Comparison of ENCODE assay signal across 38 cellular contexts in genomic region chr2:96661324-96661723, GRCh38. TPM values are rescaled to one million over a fixed set of nuclear protein-coding genes. Genes with fewer than 3 reads are reported as not detected.
"Had no signal": no experiment of that assay in that cellular context is flagged by ENCODE, and none has a peak within 500 bp of the region (broad histone marks: within the 10 kb centered on the region; RNA-seq: fewer than 3 reads in every experiment).

No MANE protein-coding gene starts in this region.

- ATAC-seq: activated CD8-positive, alpha-beta memory T cell treated with anti-CD3 and anti-CD28 coated beads, Interleukin-2, amount 10 ng/mL, durations not matched to agents 7 days and 5 days; Panc1 had no signal

- H3K27ac Mint-ChIP-seq: activated CD4-positive, alpha-beta memory T cell treated with anti-CD3 and anti-CD28 coated beads, Interleukin-2, amount 10 ng/mL, durations not matched to agents 7 days and 5 days; activated CD8-positive, alpha-beta memory T cell treated with anti-CD3 and anti-CD28 coated beads, Interleukin-2, amount 10 ng/mL, durations not matched to agents 7 days and 5 days; activated naive CD4-positive, alpha-beta T cell treated with anti-CD3 and anti-CD28 coated beads, Interleukin-2, amount 10 ng/mL, durations not matched to agents 7 days and 5 days; activated naive CD8-positive, alpha-beta T cell treated with anti-CD3 and anti-CD28 coated beads for 36 hours had no signal

- H3K27me3 ChIP-seq: brain microvascular endothelial cell, cardiac muscle cell, MG63, SJCRH30 had no signal

- H3K36me3 ChIP-seq: brain microvascular endothelial cell, cardiac muscle cell, MG63, SJCRH30, WERI-Rb-1 had no signal

- H3K9me3 Mint-ChIP-seq: activated CD4-positive, alpha-beta memory T cell treated with anti-CD3 and anti-CD28 coated beads, Interleukin-2, amount 10 ng/mL, durations not matched to agents 7 days and 5 days; activated naive CD4-positive, alpha-beta T cell treated with anti-CD3 and anti-CD28 coated beads, Interleukin-2, amount 10 ng/mL, durations not matched to agents 7 days and 5 days; activated naive CD8-positive, alpha-beta T cell treated with anti-CD3 and anti-CD28 coated beads for 36 hours had no signal

- H3K4me3 ChIP-seq: cardiac muscle cell, MG63, SJCRH30, SK-N-MC had no signal

- H3K27me3 Mint-ChIP-seq: activated naive CD8-positive, alpha-beta T cell treated with anti-CD3 and anti-CD28 coated beads for 36 hours had no signal

- DNase-seq: activated CD4-positive, alpha-beta memory T cell treated with anti-CD3 and anti-CD28 coated beads, Interleukin-2, amount 10 ng/mL, durations not matched to agents 7 days and 5 days; activated CD4-positive, alpha-beta T cell treated with anti-CD3 and anti-CD28 coated beads for 1 hour; activated CD4-positive, alpha-beta T cell treated with anti-CD3 and anti-CD28 coated beads for 48 hours; activated CD4-positive, CD25-positive, alpha-beta regulatory T cell; activated CD8-positive, alpha-beta memory T cell treated with anti-CD3 and anti-CD28 coated beads for 24 hours; activated CD8-positive, alpha-beta memory T cell treated with anti-CD3 and anti-CD28 coated beads, Interleukin-2, amount 10 ng/mL, durations not matched to agents 7 days and 5 days; activated CD8-positive, alpha-beta memory T cell treated with anti-CD3 and anti-CD28 coated beads, Interleukin-2, amount 50 U/mL, for 48 hours; activated effector memory CD4-positive, alpha-beta T cell treated with Interleukin-2 at 50 U/mL for 16 hours; activated naive CD4-positive, alpha-beta T cell treated with anti-CD3 and anti-CD28 coated beads, Interleukin-2, amount 10 ng/mL, durations not matched to agents 7 days and 5 days; activated naive CD8-positive, alpha-beta T cell treated with anti-CD3 and anti-CD28 coated beads for 36 hours; activated T-cell treated with anti-CD3 and anti-CD28 coated beads, Interleukin-2, amount 50 U/mL, for 48 hours; amniotic stem cell; aorta; brain microvascular endothelial cell; Kasumi-1; KG1; MG63; NCI-H1048; NCI-H1105 treated with DMSO at 0.1 percent for 48 hours; NCI-H1436; NCI-H1694; NCI-H1930; NCI-H2081 treated with DMSO at 0.1 percent for 48 hours; NCI-H226; NCI-H446 treated with DMSO at 0.1 percent for 48 hours; NCI-H524; NCI-H69; NCI-H82; SHP77; SJCRH30; T1000; WERI-Rb-1 had no signal

- H3K36me3 Mint-ChIP-seq: activated CD8-positive, alpha-beta memory T cell treated with anti-CD3 and anti-CD28 coated beads, Interleukin-2, amount 10 ng/mL, durations not matched to agents 7 days and 5 days; activated naive CD4-positive, alpha-beta T cell treated with anti-CD3 and anti-CD28 coated beads, Interleukin-2, amount 10 ng/mL, durations not matched to agents 7 days and 5 days; activated naive CD8-positive, alpha-beta T cell treated with anti-CD3 and anti-CD28 coated beads for 36 hours had no signal

- H3K4me1 Mint-ChIP-seq: activated CD4-positive, alpha-beta memory T cell treated with anti-CD3 and anti-CD28 coated beads, Interleukin-2, amount 10 ng/mL, durations not matched to agents 7 days and 5 days; activated CD8-positive, alpha-beta memory T cell treated with anti-CD3 and anti-CD28 coated beads, Interleukin-2, amount 10 ng/mL, durations not matched to agents 7 days and 5 days; activated naive CD4-positive, alpha-beta T cell treated with anti-CD3 and anti-CD28 coated beads, Interleukin-2, amount 10 ng/mL, durations not matched to agents 7 days and 5 days; activated naive CD8-positive, alpha-beta T cell treated with anti-CD3 and anti-CD28 coated beads for 36 hours had no signal

- H3K4me3 Mint-ChIP-seq: activated CD4-positive, alpha-beta memory T cell treated with anti-CD3 and anti-CD28 coated beads, Interleukin-2, amount 10 ng/mL, durations not matched to agents 7 days and 5 days; activated CD8-positive, alpha-beta memory T cell treated with anti-CD3 and anti-CD28 coated beads, Interleukin-2, amount 10 ng/mL, durations not matched to agents 7 days and 5 days; activated naive CD4-positive, alpha-beta T cell treated with anti-CD3 and anti-CD28 coated beads, Interleukin-2, amount 10 ng/mL, durations not matched to agents 7 days and 5 days; activated naive CD8-positive, alpha-beta T cell treated with anti-CD3 and anti-CD28 coated beads for 36 hours had no signal

- H3K4me1 ChIP-seq: SJCRH30 had no signal

- H3K27ac ChIP-seq: brain microvascular endothelial cell, cardiac muscle cell, SJCRH30, SK-N-MC, WERI-Rb-1 had no signal

RNA-seq across cellular contexts. Expression of gene FER1L5, which starts 18.8 kb away (rescaled TPM):
- total RNA-seq: activated CD4-positive, alpha-beta memory T cell treated with anti-CD3 and anti-CD28 coated beads, Interleukin-2, amount 10 ng/mL, durations not matched to agents 7 days and 5 days; activated CD8-positive, alpha-beta memory T cell treated with anti-CD3 and anti-CD28 coated beads, Interleukin-2, amount 10 ng/mL, durations not matched to agents 7 days and 5 days; activated naive CD8-positive, alpha-beta T cell treated with anti-CD3 and anti-CD28 coated beads for 36 hours; RPMI7951; T-helper 1 cell treated with Interleukin-12 subunit alpha and Interleukin-12 subunit beta and Interleukin-4 antibody, amounts not matched to agents 30 ng/mL and 1 ng/mL, for 36 hours; T-helper 2 cell treated with Interferon-gamma antibody and Interleukin-4, amounts not matched to agents 100 ng/mL and 5 ng/mL, for 36 hours had no signal
